ENCODE assay signal across 17 cellular contexts in the genomic region with DNA sequence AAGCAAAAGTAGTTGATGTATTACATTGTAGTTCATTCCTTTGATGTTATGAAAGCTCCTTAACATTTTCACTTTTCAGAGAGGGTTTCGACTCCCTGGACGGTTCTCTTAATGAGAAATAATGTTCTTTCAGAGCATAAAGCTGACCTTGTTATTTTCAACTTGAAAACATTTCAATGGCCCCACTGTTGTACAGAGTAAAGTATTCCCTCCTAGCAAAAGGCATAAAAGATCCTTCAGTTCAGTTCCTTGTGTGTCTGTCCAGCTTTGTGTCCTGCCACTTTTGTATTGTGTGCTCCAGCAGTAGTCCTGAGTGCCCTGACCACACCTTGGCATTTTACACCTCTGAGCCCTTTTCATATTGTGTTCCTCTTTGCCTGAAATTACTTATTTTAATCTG.
"Had no signal": no experiment of that assay in that cellular context is flagged by ENCODE, and none has a peak within 500 bp of the region (broad histone marks: within the 10 kb centered on the region; RNA-seq: fewer than 3 reads in every experiment).

No MANE protein-coding gene starts in this region.

- DNase-seq: activated CD8-positive, alpha-beta memory T cell treated with anti-CD3 and anti-CD28 coated beads, Interleukin-2, amount 50 U/mL, for 4 hours; activated CD8-positive, alpha-beta T cell treated with anti-CD3 and anti-CD28 coated beads for 36 hours; activated naive CD4-positive, alpha-beta T cell treated with anti-CD3 and anti-CD28 coated beads, Interleukin-2, amount 10 ng/mL, durations not matched to agents 7 days and 5 days; adrenal gland; body of pancreas; dermis blood vessel endothelial cell; endodermal cell; head of caudate nucleus; mammary epithelial cell; pancreas; SHP77 treated with DMSO at 0.1 percent for 48 hours; stimulated activated CD4-positive, alpha-beta T cell treated with anti-CD3 and anti-CD28 coated beads, Interleukin-15, amount 100 ng/mL, for 24 hours; stimulated activated CD4-positive, alpha-beta T cell treated with anti-CD3 and anti-CD28 coated beads, Interleukin-4, amount 100 ng/mL, for 24 hours; trophoblast cell had no signal

- H3K4me3 Mint-ChIP-seq: activated CD8-positive, alpha-beta T cell treated with anti-CD3 and anti-CD28 coated beads for 36 hours; activated naive CD4-positive, alpha-beta T cell treated with anti-CD3 and anti-CD28 coated beads, Interleukin-2, amount 10 ng/mL, durations not matched to agents 7 days and 5 days; central memory CD8-positive, alpha-beta T cell; endodermal cell had no signal

- H3K4me1 Mint-ChIP-seq: activated naive CD4-positive, alpha-beta T cell treated with anti-CD3 and anti-CD28 coated beads, Interleukin-2, amount 10 ng/mL, durations not matched to agents 7 days and 5 days had no signal

- H3K9me3 Mint-ChIP-seq: activated CD8-positive, alpha-beta T cell treated with anti-CD3 and anti-CD28 coated beads for 36 hours; activated naive CD4-positive, alpha-beta T cell treated with anti-CD3 and anti-CD28 coated beads, Interleukin-2, amount 10 ng/mL, durations not matched to agents 7 days and 5 days; central memory CD8-positive, alpha-beta T cell had no signal

- H3K27me3 Mint-ChIP-seq: activated CD8-positive, alpha-beta T cell treated with anti-CD3 and anti-CD28 coated beads for 36 hours; activated naive CD4-positive, alpha-beta T cell treated with anti-CD3 and anti-CD28 coated beads, Interleukin-2, amount 10 ng/mL, durations not matched to agents 7 days and 5 days; central memory CD8-positive, alpha-beta T cell had no signal

- ATAC-seq: activated CD8-positive, alpha-beta T cell treated with anti-CD3 and anti-CD28 coated beads for 36 hours; body of pancreas; esophagus mucosa; left lobe of liver; pancreas had no signal

- H3K27ac Mint-ChIP-seq: activated CD8-positive, alpha-beta T cell treated with anti-CD3 and anti-CD28 coated beads for 36 hours; activated naive CD4-positive, alpha-beta T cell treated with anti-CD3 and anti-CD28 coated beads, Interleukin-2, amount 10 ng/mL, durations not matched to agents 7 days and 5 days; endodermal cell had no signal
